Comparison of ENCODE assay signal across 8 cellular contexts in genomic region chr16:2471016-2471652, GRCh38. TPM values are rescaled to one million over a fixed set of nuclear protein-coding genes. Genes with fewer than 3 reads are reported as not detected.
DNase-seq lines count a peak whose midpoint lies in the region; ATAC-seq and TF ChIP-seq lines count a peak whose summit lies in the region.

Gene NTN3 (plus strand): TSS chr16:2471297. CDS start chr16:2471702, 405 bp downstream.

- ATAC-seq in HG03175 (IDR thresholded peaks at IDR 0.05; ENCODE audit: unreplicated experiment) (no peak), sciatic nerve (no peak)

- peak within 1 kb of the TSS in 1 of 4 experiments; percentile 44 for H3K4me3 ChIP-seq in fibroblast of lung (replicated peaks in 1 of 4; ENCODE audit: control extremely low read depth in 1 of 4, insufficient read depth in 1 of 4, low read depth in 3 of 4, low read length in 4 of 4)
- peak within 1 kb of the TSS; percentile 49 for H3K4me3 ChIP-seq in smooth muscle cell

- 2% methylated on average over 19 of the region's 59 CpGs for WGBS in smooth muscle cell (ENCODE audit: low lambda C conversion rate)

- no peaks in the 10 kb centered on the region for H4K20me1 ChIP-seq in fibroblast of lung (ENCODE audit: control insufficient read depth, extremely low read depth, insufficient read depth, low read length)
- H4K20me1 ChIP-seq in smooth muscle cell (ENCODE audit: low read depth) = peaks cover 9% of the 10 kb centered on the region

- H3K4me1 ChIP-seq in fibroblast of lung (ENCODE audit: control insufficient read depth, extremely low read depth, insufficient read depth, low read length) (peaks cover 18% of the 10 kb centered on the region), smooth muscle cell (ENCODE audit: low read depth) (peaks cover 34% of the 10 kb centered on the region)

- H3K9me3 ChIP-seq in fibroblast of lung (ENCODE audit: control insufficient read depth, insufficient read depth, low read depth, low read length) (no peaks in the 10 kb centered on the region), smooth muscle cell (replicated peaks; ENCODE audit: low read depth) (no peaks in the 10 kb centered on the region)

- intact Hi-C loops in sciatic nerve (cut with DNase I) = no loop called here

- H3K36me3 ChIP-seq in fibroblast of lung (ENCODE audit: control insufficient read depth, insufficient read depth, low read length) = no peaks in the 10 kb centered on the region
- H3K36me3 ChIP-seq in smooth muscle cell (ENCODE audit: low read depth) = no peaks in the 10 kb centered on the region

- H3K9ac ChIP-seq in fibroblast of lung (ENCODE audit: insufficient read depth, low read length) (no peak within 1 kb of the TSS), smooth muscle cell (ENCODE audit: low read depth) (no peak within 1 kb of the TSS)

- H3K79me2 ChIP-seq in fibroblast of lung (ENCODE audit: control insufficient read depth, insufficient read depth, low read length) = peaks cover 3% of the 10 kb centered on the region
- H3K79me2 ChIP-seq in smooth muscle cell (ENCODE audit: low read depth) = no peaks in the 10 kb centered on the region

- H3K27me3 ChIP-seq in fibroblast of lung (ENCODE audit: control insufficient read depth, insufficient read depth, low read length) (no peaks in the 10 kb centered on the region), smooth muscle cell (ENCODE audit: low read depth) (no peaks in the 10 kb centered on the region)

- H2AFZ ChIP-seq in fibroblast of lung (ENCODE audit: low read length) (no peak within 1 kb of the TSS), smooth muscle cell (ENCODE audit: low read depth) (peak within 1 kb of the TSS; percentile 24)

- no peak within 1 kb of the TSS for H3K27ac ChIP-seq in fibroblast of lung (ENCODE audit: insufficient read depth, low read length)
- no peak within 1 kb of the TSS for H3K27ac ChIP-seq in smooth muscle cell (ENCODE audit: low read depth)

- DNase-seq in NCI-H2081 (lab: John Stamatoyannopoulos, UW) = peak; percentile 71 to 79
- no peak for DNase-seq in NCI-H2081 treated with DMSO at 0.1 percent for 48 hours (lab: John Stamatoyannopoulos, UW)
- DNase-seq in NCI-H82 (lab: John Stamatoyannopoulos, UW) = peak; percentile 97
- DNase-seq in fibroblast of lung (ENCODE audit: low read depth in 2 of 2) = no peak
- DNase-seq in smooth muscle cell (lab: John Stamatoyannopoulos, UW; ENCODE audit: unreplicated experiment) = peak; percentile 25
- DNase-seq in sciatic nerve (ENCODE audit: low spot score) = no peak
- no peak for DNase-seq in AG08395 (ENCODE audit: low spot score)

- TF ChIP-seq CTCF in fibroblast of lung (conservative IDR thresholded peaks at IDR 0.05 in 1 of 2, IDR thresholded peaks at IDR 0.05 in 1 of 2; ENCODE audit: low read depth in 1 of 2, low read length in 2 of 2) = no peak
- no peak for TF ChIP-seq CTCF in smooth muscle cell (IDR thresholded peaks at IDR 0.05; ENCODE audit: borderline replicate concordance, insufficient read depth, poor library complexity, severe bottlenecking)

- H3F3A ChIP-seq in smooth muscle cell (ENCODE audit: low read depth) = peaks cover 8% of the 10 kb centered on the region

- H3K4me2 ChIP-seq in fibroblast of lung (ENCODE audit: extremely low read depth, insufficient read depth, low read length) (peak within 1 kb of the TSS; percentile 25), smooth muscle cell (peak within 1 kb of the TSS; percentile 93)

RNA-seq across cellular contexts. Expression of gene NTN3, which starts in this region (rescaled TPM):
- 1.3 and 2.1 TPM in 2 replicates for total RNA-seq in fibroblast of lung
- 0.08 TPM in 2 replicates for polyA plus RNA-seq in fibroblast of lung
- polyA plus RNA-seq in fibroblast of lung (2012) = 0.10 and 0.33 TPM in 2 replicates
- 0.22 and 0.35 TPM in 2 replicates for polyA minus RNA-seq in fibroblast of lung (ENCODE audit: low replicate concordance)
- total RNA-seq in smooth muscle cell = 0.18 and 5.2 TPM in 2 replicates
- 0.23 and 0.57 TPM in 2 replicates for polyA plus RNA-seq in smooth muscle cell
- total RNA-seq in sciatic nerve = 0.36 TPM

Comparison
In these comparisons a context has a peak if more than half of its experiments do, and no peak if none do; other contexts are left out.
1. DNase-seq: peak in NCI-H2081 (2 of 2), NCI-H82 (single experiment) and smooth muscle cell (single experiment); none in NCI-H2081 treated with DMSO at 0.1 percent for 48 hours (single experiment), fibroblast of lung (0 of 2), sciatic nerve (single experiment) and AG08395 (single experiment).